In the genomic region with DNA sequence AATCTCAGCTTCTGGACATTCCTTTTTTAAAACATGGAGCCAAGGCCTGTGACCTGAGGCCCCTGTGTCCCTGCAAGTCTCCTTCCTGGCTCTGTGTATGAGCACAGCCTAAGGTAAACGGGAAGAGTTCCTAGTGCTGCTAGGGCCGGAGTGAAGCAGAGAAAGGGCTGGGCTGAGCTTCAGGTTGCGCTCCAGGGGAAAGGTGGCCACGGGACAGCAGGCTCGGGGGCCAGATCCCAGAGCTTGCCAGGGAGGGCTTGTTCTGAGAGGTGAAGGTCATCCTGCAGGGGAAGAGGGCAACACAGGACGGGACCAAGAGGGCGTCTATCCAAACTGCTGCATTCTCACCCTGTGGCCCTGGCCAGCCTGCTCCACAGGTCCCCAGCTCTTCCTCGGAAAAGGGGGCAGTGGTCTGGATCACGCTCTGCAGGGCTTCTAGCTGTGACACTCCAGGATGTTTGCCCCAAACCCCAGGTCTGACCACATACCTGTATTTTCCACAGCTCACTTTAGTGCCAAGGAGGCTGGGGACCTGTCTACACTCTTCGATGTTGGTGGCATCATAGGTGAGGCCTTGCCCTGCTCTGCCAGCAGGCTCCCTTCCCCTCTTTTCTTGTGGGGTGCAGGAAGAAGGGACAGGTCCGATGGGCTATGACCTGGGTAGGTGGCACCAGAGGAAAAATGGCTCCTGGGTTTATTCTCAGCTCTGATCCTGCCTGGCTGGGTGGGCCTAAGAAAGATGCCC, we compare ENCODE assay signal across 1 cellular context.
A peak's percentile ranks its signal among the peaks of the same experiment; 100 is the strongest.
TF ChIP-seq lines count a peak whose summit lies in the region.

No MANE protein-coding gene starts in this region.

TF ChIP-seq in IMR-90, 13 proteins besides CTCF, POLR2A, EP300 and RAD21:
- TF ChIP-seq BHLHE40 (IDR thresholded peaks at IDR 0.05; ENCODE audit: low read depth, low read length) = no peak
- TF ChIP-seq RCOR1 (IDR thresholded peaks at IDR 0.05; ENCODE audit: insufficient replicate concordance, low read length) = peak; percentile 3
